ENCODE assay signal across 2 cellular contexts in the genomic region with DNA sequence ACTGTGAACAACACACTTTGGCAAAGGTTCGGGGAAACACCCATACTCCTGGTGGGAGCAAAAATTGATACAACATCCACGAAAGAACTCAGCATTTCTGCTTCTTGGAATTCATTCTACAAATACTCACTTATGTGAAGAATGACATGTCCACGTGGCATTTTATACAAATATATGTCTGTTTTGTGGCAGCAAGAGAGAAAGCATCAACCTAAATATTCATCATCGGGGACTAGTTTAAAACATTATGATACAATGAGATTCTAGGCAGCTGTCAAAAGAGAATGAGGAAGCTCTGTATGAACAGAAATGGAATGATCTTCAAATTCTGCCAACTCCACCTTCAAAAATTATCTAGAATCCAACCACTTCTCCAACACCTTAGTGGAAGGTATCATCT.
TF ChIP-seq lines count a peak whose summit lies in the region.

No MANE protein-coding gene starts in this region.

TF ChIP-seq in WTC11, 78 proteins besides CTCF, POLR2A, EP300 and RAD21:
- no peak for TF ChIP-seq SOX15 (CRISPR knock-in tag; IDR thresholded peaks at IDR 0.05)
- TF ChIP-seq TEAD1 (CRISPR knock-in tag; IDR thresholded peaks at IDR 0.05), result no peak
- TF ChIP-seq SMAD3 (CRISPR knock-in tag; IDR thresholded peaks at IDR 0.05; ENCODE audit: borderline replicate concordance), result no peak
- TF ChIP-seq ELF4 (CRISPR knock-in tag; IDR thresholded peaks at IDR 0.05; ENCODE audit: low read depth), result no peak

TF ChIP-seq in H1, 55 proteins besides CTCF, POLR2A, EP300 and RAD21:
- TF ChIP-seq SAP30 (IDR thresholded peaks at IDR 0.05; ENCODE audit: insufficient read depth, insufficient replicate concordance, low read length) (no peak), HDAC6 (IDR thresholded peaks at IDR 0.05; ENCODE audit: low read depth, low read length) (no peak), SUZ12 (IDR thresholded peaks at IDR 0.05; ENCODE audit: low read length) (no peak)
TF ChIP-seq in H1: peak in this region for 0.
